Comparison of ENCODE assay signal across 9 cellular contexts in genomic region chr5:177362871-177363507, GRCh38. TPM values are rescaled to one million over a fixed set of nuclear protein-coding genes. Genes with fewer than 3 reads are reported as not detected.
DNase-seq lines count a peak whose midpoint lies in the region; ATAC-seq and TF ChIP-seq lines count a peak whose summit lies in the region.
"Had no signal": no experiment of that assay in that cellular context is flagged by ENCODE, and none has a peak within 500 bp of the region (broad histone marks: within the 10 kb centered on the region; RNA-seq: fewer than 3 reads in every experiment).

No MANE protein-coding gene starts in this region.

- no peaks in the 10 kb centered on the region for H3K79me1 ChIP-seq in neuronal stem cell (ENCODE audit: low read depth, low read length)

- peak overlapping the region; percentile 99 for H3K18ac ChIP-seq in neuronal stem cell (ENCODE audit: low read length)

- H3K79me2 ChIP-seq in DND-41 (ENCODE audit: insufficient read depth, low read length): no peaks in the 10 kb centered on the region

- TF ChIP-seq POLR2A in tibial nerve (IDR thresholded peaks at IDR 0.05): no peak

- H4K8ac ChIP-seq in neuronal stem cell (ENCODE audit: low read depth, low read length): no peak overlapping the region

- TF ChIP-seq EP300 in tibial nerve (IDR thresholded peaks at IDR 0.05): no peak

- no peaks in the 10 kb centered on the region for H3K27me3 ChIP-seq in DND-41 (ENCODE audit: insufficient read depth, low read length, poor library complexity)
- peaks cover 0 to 20% (median 0%) of the 10 kb centered on the region in 3 experiments for H3K27me3 ChIP-seq in neuronal stem cell (ENCODE audit: control insufficient read depth in 3 of 3, insufficient read depth in 3 of 3, low read depth in 1 of 3, low read length in 3 of 3)
- no peaks in the 10 kb centered on the region for H3K27me3 ChIP-seq in tibial nerve

- peak overlapping the region; percentile 80 for H2BK15ac ChIP-seq in neuronal stem cell (ENCODE audit: low read length)

- DNase-seq in DND-41 (peak; percentile 28), NCI-H82 treated with DMSO at 0.1 percent for 48 hours (lab: John Stamatoyannopoulos, UW; ENCODE audit: unreplicated experiment) (peak; percentile 14), fibroblast of mammary gland (ENCODE audit: low read depth) (no peak), neuronal stem cell (ENCODE audit: low spot score) (peak; percentile 55), tibial nerve (ENCODE audit: low spot score in 2 of 2) (peak in 1 of 2 donors; percentile 43), T1000 (lab: John Stamatoyannopoulos, UW) (no peak)
- DNase-seq in activated T-cell treated with anti-CD3 and anti-CD28 coated beads, Interleukin-2, amount 50 U/mL, for 48 hours: peak; percentile 80 to 83

- peak overlapping the region; percentile 40 for H2BK120ac ChIP-seq in neuronal stem cell (ENCODE audit: low read depth, low read length)

- peak overlapping the region; percentile 95 for H3K14ac ChIP-seq in neuronal stem cell (ENCODE audit: low read length)

- TF ChIP-seq CTCF in DND-41 (IDR thresholded peaks at IDR 0.05; ENCODE audit: borderline replicate concordance, extremely low read depth, low read length, poor library complexity, severe bottlenecking): no peak
- TF ChIP-seq CTCF in fibroblast of mammary gland (conservative IDR thresholded peaks at IDR 0.05; ENCODE audit: control insufficient read depth, insufficient read depth, low read depth, low read length): no peak
- no peak for TF ChIP-seq CTCF in tibial nerve (IDR thresholded peaks at IDR 0.05)

- peaks cover 20% of the 10 kb centered on the region for H3K4me1 ChIP-seq in DND-41 (ENCODE audit: insufficient read depth, low read length)
- H3K4me1 ChIP-seq in neuronal stem cell (ENCODE audit: control insufficient read depth in 2 of 2, insufficient read depth in 1 of 2, low read depth in 1 of 2, low read length in 2 of 2): peaks cover 18 to 44% of the 10 kb centered on the region in 2 donors
- peaks cover 0 to 55% (median 31%) of the 10 kb centered on the region in 4 donors for H3K4me1 ChIP-seq in tibial nerve

- H3K4ac ChIP-seq in neuronal stem cell (ENCODE audit: low read length): no peak overlapping the region

- H2AK5ac ChIP-seq in neuronal stem cell (ENCODE audit: low read depth, low read length): peak overlapping the region; percentile 16

- H4K91ac ChIP-seq in neuronal stem cell (ENCODE audit: low read depth, low read length, poor library complexity): no peak overlapping the region

- peak overlapping the region; percentile 49 for H3K4me2 ChIP-seq in DND-41 (ENCODE audit: insufficient read depth, low read length)
- peak overlapping the region; percentile 64 for H3K4me2 ChIP-seq in neuronal stem cell (ENCODE audit: insufficient read depth, low read length, poor library complexity, severe bottlenecking)

- H3K4me3 ChIP-seq in DND-41 (ENCODE audit: low read depth in 1 of 2, low read length in 2 of 2) (no peak overlapping the region; a peak in 1 of 4 replicates), fibroblast of mammary gland (ENCODE audit: control insufficient read depth, low read depth, low read length) (peak overlapping the region; percentile 40), neuronal stem cell (ENCODE audit: low read length in 2 of 2) (peak overlapping the region; percentile 35 to 87), tibial nerve (peak overlapping the region; percentile 14 to 53 (median 36))

- no peaks in the 10 kb centered on the region for H4K20me1 ChIP-seq in DND-41 (ENCODE audit: insufficient read depth, low read length)

- no peaks in the 10 kb centered on the region for H3K9me3 ChIP-seq in DND-41 (ENCODE audit: insufficient read depth, low read length, severe bottlenecking)
- no peaks in the 10 kb centered on the region for H3K9me3 ChIP-seq in neuronal stem cell (replicated peaks in 1 of 2; ENCODE audit: control insufficient read depth in 2 of 2, insufficient read depth in 1 of 2, low read depth in 1 of 2, low read length in 2 of 2)
- H3K9me3 ChIP-seq in tibial nerve: no peaks in the 10 kb centered on the region

- peak overlapping the region; percentile 7 for H2BK12ac ChIP-seq in neuronal stem cell (ENCODE audit: low read length)

- H2AFZ ChIP-seq in DND-41 (ENCODE audit: low read depth, low read length) (no peak overlapping the region), neuronal stem cell (ENCODE audit: low read length) (peak overlapping the region; percentile 93)

- no peak overlapping the region for H3K27ac ChIP-seq in DND-41 (ENCODE audit: low read length)
- H3K27ac ChIP-seq in neuronal stem cell (replicated peaks; ENCODE audit: low read length): no peak overlapping the region
- peak overlapping the region in 2 of 4 donors; percentile 5 to 66 for H3K27ac ChIP-seq in tibial nerve

- ATAC-seq in DND-41 (ENCODE audit: insufficient read depth, low read depth): peak; percentile 48; the same call in 1 of the 3 replicates
- peak; percentile 31 for ATAC-seq in HG02642 (IDR thresholded peaks at IDR 0.05; ENCODE audit: poor library complexity, unreplicated experiment)

- no peak overlapping the region; the same call in 1 of the 2 replicates for H3K9ac ChIP-seq in DND-41 (ENCODE audit: low read depth, low read length)
- H3K9ac ChIP-seq in neuronal stem cell (ENCODE audit: low read depth, low read length, poor library complexity): peak overlapping the region; percentile 89

- WGBS in neuronal stem cell (ENCODE audit: extremely low coverage in 2 of 2, insufficient read length in 2 of 2, insufficient replicate concordance in 1 of 2), 2 donors: no CpG with 5 or more reads among the region's 49 CpGs
- WGBS in tibial nerve, 2 donors: 3 to 4% methylated on average over 22 to 49 of the region's 49 CpGs

- H3K36me3 ChIP-seq in DND-41 (ENCODE audit: insufficient read depth, low read length) (no peaks in the 10 kb centered on the region), neuronal stem cell (replicated peaks in 1 of 2; ENCODE audit: control insufficient read depth in 2 of 2, insufficient read depth in 2 of 2, low read length in 2 of 2) (no peaks in the 10 kb centered on the region), tibial nerve (no peaks in the 10 kb centered on the region)

- no peak overlapping the region for H2BK5ac ChIP-seq in neuronal stem cell (ENCODE audit: low read length)

- H3K23ac ChIP-seq in neuronal stem cell (ENCODE audit: low read depth, low read length, poor library complexity): peak overlapping the region; percentile 44

RNA-seq across cellular contexts. Expression of gene RGS14, which starts 5.3 kb away (rescaled TPM):
- 26.4 TPM for polyA plus RNA-seq in neuronal stem cell (2013, experiment 1 of 2)
- polyA plus RNA-seq in neuronal stem cell (2013, experiment 2 of 2): 20.9 TPM
- 10 to 100 TPM; 10.2 to 29.6 (median 16.4) TPM for total RNA-seq in tibial nerve

RNA-seq across cellular contexts. Expression of gene LMAN2, which starts 11.5 kb away (rescaled TPM):
- 131 TPM for polyA plus RNA-seq in neuronal stem cell (2013, experiment 1 of 2)
- 132 TPM for polyA plus RNA-seq in neuronal stem cell (2013, experiment 2 of 2)
- total RNA-seq in tibial nerve: 100 to 1,000 TPM; 144 to 179 (median 154) TPM

RNA-seq across cellular contexts. Expression of gene SLC34A1, which starts 21.2 kb away (rescaled TPM):
- polyA plus RNA-seq in neuronal stem cell (2013, experiment 1 of 2): not detected
- not detected for polyA plus RNA-seq in neuronal stem cell (2013, experiment 2 of 2)
- total RNA-seq in tibial nerve: not detected

RNA-seq across cellular contexts. Expression of gene PFN3, which starts 37.5 kb away (rescaled TPM):
- polyA plus RNA-seq in neuronal stem cell (2013, experiment 1 of 2): not detected
- polyA plus RNA-seq in neuronal stem cell (2013, experiment 2 of 2): not detected
- not detected for total RNA-seq in tibial nerve
- total RNA-seq: SK-MEL-5 had no signal

RNA-seq across cellular contexts. Expression of gene F12, which starts 46.4 kb away (rescaled TPM):
- 2.1 TPM for polyA plus RNA-seq in neuronal stem cell (2013, experiment 1 of 2)
- polyA plus RNA-seq in neuronal stem cell (2013, experiment 2 of 2): 2.5 TPM
- 1 to 10 TPM in 1 of 4 donors, under 1 TPM in 1, not detected in 2; 0.59 to 4.5 TPM for total RNA-seq in tibial nerve

Comparison
In these comparisons a context has a peak if more than half of its experiments do, and no peak if none do; other contexts are left out.
1. DNase-seq: peak in DND-41 (single experiment), NCI-H82 treated with DMSO at 0.1 percent for 48 hours (single experiment), activated T-cell treated with anti-CD3 and anti-CD28 coated beads, Interleukin-2, amount 50 U/mL, for 48 hours (2 of 2) and neuronal stem cell (single experiment); none in fibroblast of mammary gland (single experiment) and T1000 (single experiment).
2. H3K4me3 ChIP-seq: peak in fibroblast of mammary gland (single experiment), neuronal stem cell (2 of 2) and tibial nerve (4 of 4); none in DND-41 (0 of 2).